1 cellular context compared by ENCODE assay signal in genomic region chr9:69672828-69673640, GRCh38.
TF ChIP-seq lines count a peak whose summit lies in the region.

No MANE protein-coding gene starts in this region.

TF ChIP-seq in GM23338, 12 proteins besides CTCF, POLR2A, EP300 and RAD21 (continued from another document):
- no peak for TF ChIP-seq ZNF462 (CRISPR knock-in tag; IDR thresholded peaks at IDR 0.05)
